19 cellular contexts compared by ENCODE assay signal in genomic region chr4:6318206-6318605, GRCh38. TPM values are rescaled to one million over a fixed set of nuclear protein-coding genes. Genes with fewer than 3 reads are reported as not detected.
DNase-seq lines count a peak whose midpoint lies in the region; ATAC-seq, FAIRE-seq and TF ChIP-seq lines count a peak whose summit lies in the region.
"Had no signal": no experiment of that assay in that cellular context is flagged by ENCODE, and none has a peak within 500 bp of the region (broad histone marks: within the 10 kb centered on the region; RNA-seq: fewer than 3 reads in every experiment).

No MANE protein-coding gene starts in this region.

- H3K23ac ChIP-seq in neuronal stem cell (ENCODE audit: low read depth, low read length, poor library complexity): no peak overlapping the region

- H3K4me2 ChIP-seq in neuronal stem cell (ENCODE audit: insufficient read depth, low read length, poor library complexity, severe bottlenecking): no peak overlapping the region
- H3K4me2 ChIP-seq: A549 had no signal

- H3K9me3 ChIP-seq in right cardiac atrium (ENCODE audit: control insufficient read depth, low read length) (no peaks in the 10 kb centered on the region), neuronal stem cell (replicated peaks in 1 of 2; ENCODE audit: control insufficient read depth in 2 of 2, insufficient read depth in 1 of 2, low read depth in 1 of 2, low read length in 2 of 2) (peaks cover 3% of the 10 kb centered on the region in 2 donors), uterus (peaks cover 0 to 3% of the 10 kb centered on the region in 2 donors), pancreas (no peaks in the 10 kb centered on the region)
- H3K9me3 ChIP-seq: A549, Caco-2 had no signal

- no peak overlapping the region for H2BK120ac ChIP-seq in neuronal stem cell (ENCODE audit: low read depth, low read length)

- no peak overlapping the region for H4K91ac ChIP-seq in neuronal stem cell (ENCODE audit: low read depth, low read length, poor library complexity)

- H2AFZ ChIP-seq in neuronal stem cell (ENCODE audit: low read length): no peak overlapping the region

- no peak overlapping the region for H3K4ac ChIP-seq in neuronal stem cell (ENCODE audit: low read length)

- H3K27ac ChIP-seq in right cardiac atrium (ENCODE audit: low read length): no peak overlapping the region
- no peak overlapping the region for H3K27ac ChIP-seq in neuronal stem cell (replicated peaks; ENCODE audit: low read length)
- H3K27ac ChIP-seq in uterus: no peak overlapping the region
- H3K27ac ChIP-seq in pancreas: no peak overlapping the region
- H3K27ac ChIP-seq: 22Rv1, A549, C4-2B had no signal

- no peaks in the 10 kb centered on the region for H3K4me1 ChIP-seq in right cardiac atrium (ENCODE audit: control insufficient read depth, insufficient read depth, low read length)
- H3K4me1 ChIP-seq in neuronal stem cell (ENCODE audit: control insufficient read depth in 2 of 2, insufficient read depth in 1 of 2, low read depth in 1 of 2, low read length in 2 of 2): no peaks in the 10 kb centered on the region
- H3K4me1 ChIP-seq in uterus: no peaks in the 10 kb centered on the region
- no peaks in the 10 kb centered on the region for H3K4me1 ChIP-seq in pancreas
- H3K4me1 ChIP-seq: A549, Caco-2 had no signal

- no peaks in the 10 kb centered on the region for H3K79me1 ChIP-seq in neuronal stem cell (ENCODE audit: low read depth, low read length)

- H3K4me3 ChIP-seq in right cardiac atrium (ENCODE audit: low read length) (no peak overlapping the region), neuronal stem cell (ENCODE audit: low read length in 2 of 2) (no peak overlapping the region), uterus (no peak overlapping the region), pancreas (no peak overlapping the region)
- H3K4me3 ChIP-seq: A549 had no signal

- H3K27me3 ChIP-seq in right cardiac atrium (ENCODE audit: control insufficient read depth, insufficient read depth) (no peaks in the 10 kb centered on the region), neuronal stem cell (ENCODE audit: control insufficient read depth in 3 of 3, insufficient read depth in 3 of 3, low read depth in 1 of 3, low read length in 3 of 3) (peaks cover 0 to 15% (median 0%) of the 10 kb centered on the region in 3 experiments), uterus (no peaks in the 10 kb centered on the region), pancreas (no peaks in the 10 kb centered on the region)

- H3K36me3 ChIP-seq in neuronal stem cell (replicated peaks in 1 of 2; ENCODE audit: control insufficient read depth in 2 of 2, insufficient read depth in 2 of 2, low read length in 2 of 2) (no peaks in the 10 kb centered on the region), uterus (no peaks in the 10 kb centered on the region), pancreas (no peaks in the 10 kb centered on the region)

- FAIRE-seq in pancreas (lab: Jason Lieb, UNC): no peak
- FAIRE-seq: A549, D721Med, G401.6, GM12891, GM19239 had no signal

- no peak for DNase-seq in Right ventricle myocardium inferior (ENCODE audit: missing footprints)
- no peak for DNase-seq in right cardiac atrium
- no peak for DNase-seq in neuronal stem cell (ENCODE audit: low spot score)
- no peak for DNase-seq in uterus
- DNase-seq in pancreas: no peak
- DNase-seq: AML-193; Caco-2; Calu3; CD4-positive, alpha-beta T cell; CD8-positive, alpha-beta T cell; DMS79 treated with DMSO at 0.1 percent for 48 hours; GF-D8 had no signal

- H2BK15ac ChIP-seq in neuronal stem cell (ENCODE audit: low read length): no peak overlapping the region

- no peak overlapping the region for H2BK5ac ChIP-seq in neuronal stem cell (ENCODE audit: low read length)

- WGBS in right cardiac atrium: 84% methylated on average over 12 of the region's 12 CpGs
- WGBS in neuronal stem cell (ENCODE audit: extremely low coverage in 2 of 2, insufficient read length in 2 of 2, insufficient replicate concordance in 1 of 2), 2 donors: no CpG with 5 or more reads among the region's 12 CpGs
- 58 to 74% methylated on average over 12 of the region's 12 CpGs for WGBS in pancreas, 2 donors

- no peak for TF ChIP-seq POLR2A in uterus (IDR thresholded peaks at IDR 0.05)

- no peak overlapping the region for H2AK5ac ChIP-seq in neuronal stem cell (ENCODE audit: low read depth, low read length)

- no peak overlapping the region for H3K9ac ChIP-seq in neuronal stem cell (ENCODE audit: low read depth, low read length, poor library complexity)

- TF ChIP-seq CTCF in uterus (IDR thresholded peaks at IDR 0.05): no peak
- TF ChIP-seq CTCF in pancreas (IDR thresholded peaks at IDR 0.05): no peak

- no peak overlapping the region for H3K14ac ChIP-seq in neuronal stem cell (ENCODE audit: low read length)

- H3K18ac ChIP-seq in neuronal stem cell (ENCODE audit: low read length): peak overlapping the region; percentile 58

- no peak overlapping the region for H4K8ac ChIP-seq in neuronal stem cell (ENCODE audit: low read depth, low read length)

- no peak overlapping the region for H2BK12ac ChIP-seq in neuronal stem cell (ENCODE audit: low read length)

- intact Hi-C loops in Right ventricle myocardium inferior (cut with DNase I) (no loop called here), right cardiac atrium (cut with DNase I) (no loop called here), uterus (cut with DNase I; ENCODE audit: low total_unique reads) (no loop called here), pancreas (cut with DNase I) (no loop called here)

- ATAC-seq in Right ventricle myocardium inferior: peak; percentile 16
- ATAC-seq in right cardiac atrium: no peak
- no peak for ATAC-seq in pancreas
- ATAC-seq: A549; CD8-positive, alpha-beta T cell had no signal

RNA-seq across cellular contexts. Expression of gene WFS1, which starts 48.6 kb away (rescaled TPM):
- total RNA-seq in Right ventricle myocardium inferior (88.4 TPM), right cardiac atrium (10 to 100 TPM; 47.9 to 76.6 (median 60.7) TPM), uterus (100 to 1,000 TPM in 1 of 4 donors, 10 to 100 TPM in 3; 27.5 to 118 (median 51.9) TPM), pancreas (10 to 100 TPM; 10.2 to 17.2 (median 14.2) TPM)
- polyA plus RNA-seq in right cardiac atrium (53.3 TPM), pancreas (10 to 100 TPM; 14.9 to 28.7 TPM)
- polyA plus RNA-seq in neuronal stem cell (2013, experiment 1 of 2): 16.3 TPM
- polyA plus RNA-seq in neuronal stem cell (2013, experiment 2 of 2): 16.4 TPM
